Comparison of ENCODE assay signal across 26 cellular contexts in the genomic region with DNA sequence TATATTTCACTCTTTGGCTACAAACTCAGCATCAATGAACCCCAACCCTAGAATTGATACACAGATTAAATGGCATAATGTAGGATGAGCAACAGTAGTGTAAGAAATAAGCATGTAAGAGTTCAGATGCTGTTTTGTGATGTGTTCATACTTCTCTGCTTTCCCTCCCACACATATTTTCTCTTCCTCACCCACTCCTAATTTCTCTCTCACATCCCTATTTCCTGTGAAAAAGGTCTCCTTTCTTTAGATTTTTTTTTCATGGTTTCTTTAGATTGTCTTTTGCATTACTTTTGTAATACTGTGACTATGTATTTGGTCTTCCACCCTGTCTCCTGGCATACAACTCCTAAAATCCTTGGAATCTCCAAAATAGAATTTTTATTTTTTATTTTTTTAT. TPM values are rescaled to one million over a fixed set of nuclear protein-coding genes. Genes with fewer than 3 reads are reported as not detected.
DNase-seq lines count a peak whose midpoint lies in the region; ATAC-seq, FAIRE-seq and TF ChIP-seq lines count a peak whose summit lies in the region.
"Had no signal": no experiment of that assay in that cellular context is flagged by ENCODE, and none has a peak within 500 bp of the region (broad histone marks: within the 10 kb centered on the region; RNA-seq: fewer than 3 reads in every experiment).

No MANE protein-coding gene starts in this region.

- no peaks in the 10 kb centered on the region for H3K36me3 Mint-ChIP-seq in activated CD4-positive, alpha-beta T cell treated with anti-CD3 and anti-CD28 coated beads for 36 hours (ENCODE audit: low read depth)
- H3K36me3 Mint-ChIP-seq in IgD-negative memory B cell: peaks cover 1% of the 10 kb centered on the region
- peaks cover 10% of the 10 kb centered on the region for H3K36me3 Mint-ChIP-seq in central memory CD8-positive, alpha-beta T cell (ENCODE audit: insufficient read depth)

- no peak overlapping the region for H3K4me3 ChIP-seq in psoas muscle
- H3K4me3 ChIP-seq in pancreas: no peak overlapping the region
- H3K4me3 ChIP-seq: esophagus squamous epithelium, Peyer's patch, prostate gland, SJCRH30 had no signal

- no peak for FAIRE-seq in pancreas (lab: Jason Lieb, UNC)
- FAIRE-seq: small intestine, urothelium cell line had no signal

- no peak for ATAC-seq in activated CD4-positive, alpha-beta T cell treated with anti-CD3 and anti-CD28 coated beads for 36 hours
- no peak for ATAC-seq in central memory CD8-positive, alpha-beta T cell (replicated peaks; ENCODE audit: extremely low read depth, poor library complexity, severe bottlenecking)
- ATAC-seq in psoas muscle (no peak), pancreas (no peak)

- H3K27me3 ChIP-seq in psoas muscle (ENCODE audit: insufficient read depth in 3 of 3, low read length in 2 of 3) (no peaks in the 10 kb centered on the region), pancreas (no peaks in the 10 kb centered on the region)
- H3K27me3 ChIP-seq: esophagus squamous epithelium, Peyer's patch, SJCRH30 had no signal

- no peaks in the 10 kb centered on the region for H3K27me3 Mint-ChIP-seq in activated CD4-positive, alpha-beta T cell treated with anti-CD3 and anti-CD28 coated beads for 36 hours
- H3K27me3 Mint-ChIP-seq in IgD-negative memory B cell: no peaks in the 10 kb centered on the region
- no peaks in the 10 kb centered on the region for H3K27me3 Mint-ChIP-seq in central memory CD8-positive, alpha-beta T cell

- peaks cover 84% of the 10 kb centered on the region for H3K4me1 Mint-ChIP-seq in activated CD4-positive, alpha-beta T cell treated with anti-CD3 and anti-CD28 coated beads for 36 hours
- peaks cover 63 to 75% (median 74%) of the 10 kb centered on the region in 3 donors for H3K4me1 Mint-ChIP-seq in IgD-negative memory B cell
- H3K4me1 Mint-ChIP-seq in central memory CD8-positive, alpha-beta T cell: peaks cover 86% of the 10 kb centered on the region

- H3K4me1 ChIP-seq in psoas muscle (peaks cover 97% of the 10 kb centered on the region), pancreas (peaks cover 0 to 46% (median 34%) of the 10 kb centered on the region in 3 donors)

- no peaks in the 10 kb centered on the region for H3K36me3 ChIP-seq in psoas muscle (ENCODE audit: insufficient read depth in 1 of 2, low read depth in 1 of 2)
- H3K36me3 ChIP-seq in pancreas: no peaks in the 10 kb centered on the region
- H3K36me3 ChIP-seq: prostate gland had no signal

- intact Hi-C loops in activated CD4-positive, alpha-beta T cell treated with anti-CD3 and anti-CD28 coated beads for 36 hours (cut with DNase I, micrococcal nuclease): no loop called here
- intact Hi-C loops in psoas muscle (cut with DNase I) (loop anchor here in 1 of 2 donors (5.0 kb wide), 1 partner anchor 37 kb away; no protein-coding TSS in a partner anchor), pancreas (cut with DNase I) (no loop called here)

- peak overlapping the region; percentile 26 for H3K27ac Mint-ChIP-seq in activated CD4-positive, alpha-beta T cell treated with anti-CD3 and anti-CD28 coated beads for 36 hours
- peak overlapping the region in 2 of 3 donors; percentile 71 to 79 for H3K27ac Mint-ChIP-seq in IgD-negative memory B cell
- H3K27ac Mint-ChIP-seq in central memory CD8-positive, alpha-beta T cell (ENCODE audit: low read depth): no peak overlapping the region
- H3K27ac Mint-ChIP-seq: T-helper 1 cell treated with Interleukin-12 subunit alpha and Interleukin-12 subunit beta and Interleukin-4 antibody, amounts not matched to agents 30 μg/mL and 1 μg/mL, for 36 hours had no signal

- CTCF ChIA-PET in activated CD4-positive, alpha-beta T cell treated with anti-CD3 and anti-CD28 coated beads for 36 hours (lab: Charles Lee): interaction anchor here (0.7 kb wide), 1 partner anchor 253 kb away, joined by 4 read pairs; no protein-coding TSS in a partner anchor

- H3K9me3 ChIP-seq in psoas muscle: no peaks in the 10 kb centered on the region
- H3K9me3 ChIP-seq in pancreas: no peaks in the 10 kb centered on the region
- H3K9me3 ChIP-seq: esophagus squamous epithelium, Peyer's patch, prostate gland, SJCRH30 had no signal

- H3K9me3 Mint-ChIP-seq in activated CD4-positive, alpha-beta T cell treated with anti-CD3 and anti-CD28 coated beads for 36 hours (ENCODE audit: low read depth): no peaks in the 10 kb centered on the region
- H3K9me3 Mint-ChIP-seq in IgD-negative memory B cell: no peaks in the 10 kb centered on the region
- no peaks in the 10 kb centered on the region for H3K9me3 Mint-ChIP-seq in central memory CD8-positive, alpha-beta T cell
- H3K9me3 Mint-ChIP-seq: neural crest cell; T-helper 1 cell treated with Interleukin-12 subunit alpha and Interleukin-12 subunit beta and Interleukin-4 antibody, amounts not matched to agents 30 μg/mL and 1 μg/mL, for 36 hours had no signal

- POLR2A ChIA-PET in activated CD4-positive, alpha-beta T cell treated with anti-CD3 and anti-CD28 coated beads for 36 hours (lab: Charles Lee): no interaction called here

- TF ChIP-seq CTCF in psoas muscle (IDR thresholded peaks at IDR 0.05): no peak
- TF ChIP-seq CTCF in pancreas (IDR thresholded peaks at IDR 0.05): no peak

- DNase-seq in activated CD4-positive, alpha-beta T cell treated with anti-CD3 and anti-CD28 coated beads for 36 hours: no peak
- no peak for DNase-seq in activated CD4-positive, alpha-beta T cell treated with anti-CD3 and anti-CD28 coated beads for 1 hour
- DNase-seq in central memory CD8-positive, alpha-beta T cell (ENCODE audit: low spot score in 2 of 2): no peak
- DNase-seq in psoas muscle (no peak), pancreas (no peak), midbrain (lab: John Stamatoyannopoulos, UW) (no peak), EL (no peak)
- DNase-seq: activated CD4-positive, alpha-beta T cell treated with anti-CD3 and anti-CD28 coated beads, Interleukin-2, amount 50 U/mL, for 48 hours; activated naive CD4-positive, alpha-beta T cell treated with anti-CD3 and anti-CD28 coated beads, Interleukin-2, amount 50 U/mL, for 16 hours; activated T-cell treated with anti-CD3 and anti-CD28 coated beads, Interleukin-2, amount 50 U/mL, for 48 hours; AML-193; esophagus squamous epithelium; KBM-7; mesenchymal stem cell; NCI-H1092; NCI-H510A; Peyer's patch; SJCRH30; stimulated activated CD4-positive, alpha-beta T cell treated with anti-CD3 and anti-CD28 coated beads, Interleukin-4, amount 100 ng/mL, for 4 hours had no signal

- H3K4me3 Mint-ChIP-seq in activated CD4-positive, alpha-beta T cell treated with anti-CD3 and anti-CD28 coated beads for 36 hours: no peak overlapping the region
- H3K4me3 Mint-ChIP-seq in IgD-negative memory B cell: no peak overlapping the region
- H3K4me3 Mint-ChIP-seq in central memory CD8-positive, alpha-beta T cell: peak overlapping the region; percentile 24
- H3K4me3 Mint-ChIP-seq: neural crest cell; T-helper 1 cell treated with Interleukin-12 subunit alpha and Interleukin-12 subunit beta and Interleukin-4 antibody, amounts not matched to agents 30 μg/mL and 1 μg/mL, for 36 hours had no signal

- H3K27ac ChIP-seq in psoas muscle (peak overlapping the region; percentile 76), pancreas (no peak overlapping the region)
- H3K27ac ChIP-seq: 22Rv1, Peyer's patch, prostate gland, SJCRH30 had no signal

RNA-seq across cellular contexts. Expression of a gene that starts 21.7 kb away (rescaled TPM):
- 10 to 100 TPM; 28.1 to 37.4 TPM for total RNA-seq in activated CD4-positive, alpha-beta T cell treated with anti-CD3 and anti-CD28 coated beads for 36 hours
- 18.5 TPM for polyA plus RNA-seq in IgD-negative memory B cell
- total RNA-seq in psoas muscle: 10 to 100 TPM; 44.1 to 54.9 (median 50.8) TPM
- 10 to 100 TPM in 2 of 3 donors, 1 to 10 TPM in 1; 7.1 to 31.0 (median 10.1) TPM for polyA plus RNA-seq in psoas muscle
- total RNA-seq in pancreas: 10 to 100 TPM; 23.7 to 49.4 (median 31.4) TPM
- polyA plus RNA-seq in pancreas: 10 to 100 TPM; 14.4 to 31.7 TPM
